ENCODE assay signal across 8 cellular contexts in the genomic region with DNA sequence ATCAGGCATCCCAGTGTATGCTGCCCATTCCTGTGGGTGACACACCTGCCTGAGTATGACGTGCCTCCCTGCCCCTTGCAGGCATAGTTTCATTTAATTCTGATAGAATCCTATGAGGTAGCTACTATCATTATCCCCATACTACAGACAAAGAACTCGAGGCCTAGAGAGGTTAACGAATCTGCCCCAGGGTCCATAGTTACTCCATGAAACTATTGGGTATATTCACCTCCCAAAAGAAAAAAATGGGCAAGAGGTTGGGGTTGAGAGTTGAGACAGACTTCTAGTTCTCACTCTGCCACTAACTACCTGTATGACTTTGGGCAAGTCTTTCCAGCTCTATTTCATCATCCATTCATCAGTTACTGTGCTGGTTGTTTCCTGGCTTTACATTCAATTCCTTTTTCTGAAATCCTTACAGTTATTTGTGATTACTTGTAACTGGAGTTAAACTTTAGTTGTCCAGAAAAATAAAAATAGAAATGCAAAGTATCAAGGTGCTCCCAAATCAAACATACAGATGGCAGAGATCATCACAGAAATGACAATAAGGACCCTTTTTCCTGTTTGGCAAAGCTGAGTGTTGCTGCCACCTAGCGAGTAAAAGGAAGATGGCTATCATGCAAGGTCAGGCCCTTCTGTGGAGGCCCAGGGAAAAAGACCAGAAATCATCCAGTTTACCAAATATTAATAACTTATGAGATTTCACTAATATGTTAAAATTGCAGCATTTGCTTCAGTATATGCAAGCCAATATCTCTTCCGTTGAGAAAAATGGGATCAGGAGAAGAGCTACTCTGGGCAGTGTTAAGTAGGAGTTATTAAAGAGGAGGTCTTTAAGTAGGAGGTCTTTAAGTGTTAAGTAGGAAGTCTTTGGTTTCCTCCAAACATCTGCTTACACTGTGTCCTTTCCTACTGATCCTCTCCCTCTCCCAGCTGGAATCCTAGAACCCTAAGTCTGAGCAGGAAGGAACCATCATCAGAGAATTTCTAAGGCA. TPM values are rescaled to one million over a fixed set of nuclear protein-coding genes. Genes with fewer than 3 reads are reported as not detected.
DNase-seq lines count a peak whose midpoint lies in the region; ATAC-seq and TF ChIP-seq lines count a peak whose summit lies in the region.

No MANE protein-coding gene starts in this region.

- TF ChIP-seq POLR2A in adrenal gland (IDR thresholded peaks at IDR 0.05): no peak

- no peak overlapping the region for H3K27ac ChIP-seq in adrenal gland

- H3K4me3 ChIP-seq in adrenal gland: no peak overlapping the region

- WGBS in adrenal gland, 4 donors: 42 to 54% (median 50%) methylated on average over 5 of the region's 5 CpGs

- no peaks in the 10 kb centered on the region for H3K9me3 ChIP-seq in adrenal gland (replicated peaks in 1 of 3)

- peak; percentile 48 to 82 (median 62) for TF ChIP-seq CTCF in adrenal gland (IDR thresholded peaks at IDR 0.05)

- no peaks in the 10 kb centered on the region for H3K36me3 ChIP-seq in adrenal gland (replicated peaks in 1 of 2)

- ATAC-seq in GM18868 (IDR thresholded peaks at IDR 0.05; ENCODE audit: unreplicated experiment): peak; percentile 69
- no peak for ATAC-seq in HG03025 (IDR thresholded peaks at IDR 0.05; ENCODE audit: low FRiP score, unreplicated experiment)

- no peaks in the 10 kb centered on the region for H3K4me1 ChIP-seq in adrenal gland (replicated peaks in 1 of 2)

- peak; percentile 1 to 4 for DNase-seq in AML-193 (lab: John Stamatoyannopoulos, UW)
- DNase-seq in HT1080 (ENCODE audit: low read depth): peak; percentile 18
- peak; percentile 10 for DNase-seq in SKM-1 (lab: John Stamatoyannopoulos, UW; ENCODE audit: unreplicated experiment)
- DNase-seq in adrenal gland: peak in 6 of 7 donors; percentile 35 to 63 (median 44)
- DNase-seq in iris pigment epithelial cell (ENCODE audit: low read depth): peak; percentile 41
- DNase-seq in stimulated activated CD4-positive, alpha-beta T cell treated with anti-CD3 and anti-CD28 coated beads, Interleukin-4, amount 100 ng/mL, for 24 hours: peak; percentile 52

- peaks cover 4% of the 10 kb centered on the region for H3K27me3 ChIP-seq in adrenal gland

- intact Hi-C loops in adrenal gland (cut with DNase I): no loop called here

RNA-seq across cellular contexts. Expression of gene MAP7D3, which starts 17.1 kb away (rescaled TPM):
- 29.2 and 34.7 TPM in 2 replicates for total RNA-seq in HT1080 (2014; rRNA removed; shearing (Covaris generic))
- 20.4 and 23.9 TPM in 2 replicates for polyA plus RNA-seq in HT1080 (2015; cell fraction: cytosol; rRNA removed)
- 41.4 and 47.9 TPM in 2 replicates for polyA plus RNA-seq in HT1080 (2015; cell fraction: nucleus; rRNA removed)
- 10 to 100 TPM in 2 of 8 donors, 1 to 10 TPM in 6; 5.9 to 11.3 (median 7.9) TPM for total RNA-seq in adrenal gland
- 10 to 100 TPM in 2 of 3 donors, 1 to 10 TPM in 1; 6.7 to 14.9 (median 11.8) TPM for polyA plus RNA-seq in adrenal gland

RNA-seq across cellular contexts. Expression of gene ADGRG4, which starts 32.4 kb away (rescaled TPM):
- total RNA-seq in HT1080 (2014; rRNA removed; shearing (Covaris generic)): 0.02 TPM in 1 of 2 replicates, not detected in the other
- polyA plus RNA-seq in HT1080 (2015; cell fraction: cytosol; rRNA removed): 0.01 TPM in 1 of 2 replicates, not detected in the other
- 0.08 and 0.12 TPM in 2 replicates for polyA plus RNA-seq in HT1080 (2015; cell fraction: nucleus; rRNA removed)
- under 1 TPM in 4 of 8 donors, not detected in 4; under 0.01 to 0.11 (median 0.02) TPM for total RNA-seq in adrenal gland
- under 1 TPM; under 0.01 to 0.07 (median 0.02) TPM for polyA plus RNA-seq in adrenal gland
